1 cellular context compared by ENCODE assay signal in genomic region chrX:147875866-147876596, GRCh38.
TF ChIP-seq lines count a peak whose summit lies in the region.

No MANE protein-coding gene starts in this region.

TF ChIP-seq in HepG2, 621 proteins besides CTCF, POLR2A, EP300 and RAD21 (continued from another document and continues in another):
- TF ChIP-seq TIGD3 (CRISPR knock-in tag; IDR thresholded peaks at IDR 0.05; ENCODE audit: borderline replicate concordance) = no peak
- peak; percentile 40; the same call in 1 of the 2 replicates for TF ChIP-seq ZSCAN5A (CRISPR knock-in tag; IDR thresholded peaks at IDR 0.05; ENCODE audit: borderline replicate concordance)
- peak; percentile 59; the same call in 1 of the 2 replicates for TF ChIP-seq KAT8 (CRISPR knock-in tag; IDR thresholded peaks at IDR 0.05)
- peak; percentile 30; the same call in 1 of the 2 replicates for TF ChIP-seq HOXA3 (CRISPR knock-in tag; IDR thresholded peaks at IDR 0.05)
- peak; percentile 26; the same call in 1 of the 2 replicates for TF ChIP-seq HDAC1 (CRISPR knock-in tag; IDR thresholded peaks at IDR 0.05)
- peak; percentile 49; the same call in 1 of the 2 replicates for TF ChIP-seq ZNF644 (CRISPR knock-in tag; IDR thresholded peaks at IDR 0.05; ENCODE audit: low read depth)
- peak; percentile 73 for TF ChIP-seq ARID5B (CRISPR knock-in tag; IDR thresholded peaks at IDR 0.05)
- TF ChIP-seq NCOR1 (IDR thresholded peaks at IDR 0.05; ENCODE audit: borderline replicate concordance, low read length) = peak; percentile 86; the same call in 1 of the 2 replicates
- TF ChIP-seq LCORL (IDR thresholded peaks at IDR 0.05) = 0 out of 2 replicates have a peak, but pooled peaks have one; percentile 19
- TF ChIP-seq LCORL (CRISPR knock-in tag; IDR thresholded peaks at IDR 0.05) = no peak
- TF ChIP-seq THAP11 (CRISPR knock-in tag; IDR thresholded peaks at IDR 0.05) = peak; percentile 35; the same call in 1 of the 2 replicates
- TF ChIP-seq ZKSCAN5 (CRISPR knock-in tag; IDR thresholded peaks at IDR 0.05) = 0 out of 2 replicates have a peak, but pooled peaks have one; percentile 58
- TF ChIP-seq ZNF570 (CRISPR knock-in tag; IDR thresholded peaks at IDR 0.05; ENCODE audit: borderline replicate concordance) = no peak
- TF ChIP-seq FOXO1 (CRISPR knock-in tag; IDR thresholded peaks at IDR 0.05) = peak; percentile 81
- TF ChIP-seq AHDC1 (CRISPR knock-in tag; IDR thresholded peaks at IDR 0.05; ENCODE audit: borderline replicate concordance) = peak; percentile 51; the same call in 1 of the 2 replicates
- no peak for TF ChIP-seq FOXP1 (IDR thresholded peaks at IDR 0.05)
- TF ChIP-seq FOXP1 (CRISPR knock-in tag; IDR thresholded peaks at IDR 0.05) = peak; percentile 69
- no peak for TF ChIP-seq ZNF251 (CRISPR knock-in tag; IDR thresholded peaks at IDR 0.05)
- peak; percentile 94 for TF ChIP-seq ZMYM4 (CRISPR knock-in tag; IDR thresholded peaks at IDR 0.05)
- TF ChIP-seq HNF4G (IDR thresholded peaks at IDR 0.05; ENCODE audit: borderline replicate concordance, low read depth, low read length) = peak; percentile 56
- TF ChIP-seq HNF4G (CRISPR knock-in tag; IDR thresholded peaks at IDR 0.05; ENCODE audit: borderline replicate concordance, low read depth) = 0 out of 2 replicates have a peak, but pooled peaks have one; percentile 27
- no peak for TF ChIP-seq E2F2 (CRISPR knock-in tag; IDR thresholded peaks at IDR 0.05; ENCODE audit: borderline replicate concordance)
- TF ChIP-seq MLX (CRISPR knock-in tag; IDR thresholded peaks at IDR 0.05) = no peak
- peak; percentile 80 for TF ChIP-seq RXRB (CRISPR knock-in tag; IDR thresholded peaks at IDR 0.05; ENCODE audit: borderline replicate concordance)
- TF ChIP-seq HNF4A (CRISPR knock-in tag; IDR thresholded peaks at IDR 0.05) = peak; percentile 93
- TF ChIP-seq ZNF280D (CRISPR knock-in tag; IDR thresholded peaks at IDR 0.05) = peak; percentile 68; the same call in 1 of the 2 replicates
- TF ChIP-seq FOXA3 (CRISPR knock-in tag; IDR thresholded peaks at IDR 0.05) = peak; percentile 50; the same call in 1 of the 2 replicates
- peak; percentile 96 for TF ChIP-seq HOMEZ (CRISPR knock-in tag; IDR thresholded peaks at IDR 0.05; ENCODE audit: low read depth)
- no peak for TF ChIP-seq NFE2L1 (CRISPR knock-in tag; IDR thresholded peaks at IDR 0.05; ENCODE audit: borderline replicate concordance)
- peak; percentile 40; the same call in 1 of the 2 replicates for TF ChIP-seq GATAD2A (CRISPR knock-in tag; IDR thresholded peaks at IDR 0.05)
- peak; percentile 73 for TF ChIP-seq NFYC (CRISPR knock-in tag; IDR thresholded peaks at IDR 0.05)
- TF ChIP-seq POGZ (CRISPR knock-in tag; IDR thresholded peaks at IDR 0.05) = peak; percentile 93
- TF ChIP-seq FOXJ3 (CRISPR knock-in tag; IDR thresholded peaks at IDR 0.05; ENCODE audit: borderline replicate concordance) = peak; percentile 70; the same call in 1 of the 2 replicates
- peak; percentile 42; the same call in 1 of the 2 replicates for TF ChIP-seq HMG20A (CRISPR knock-in tag; IDR thresholded peaks at IDR 0.05; ENCODE audit: borderline replicate concordance)
- no peak for TF ChIP-seq ZNF513 (CRISPR knock-in tag; conservative IDR thresholded peaks at IDR 0.05)
- TF ChIP-seq GABPA (IDR thresholded peaks at IDR 0.05; ENCODE audit: low read depth, low read length) = no peak
- TF ChIP-seq GABPA (CRISPR knock-in tag; IDR thresholded peaks at IDR 0.05; ENCODE audit: low read depth) = 0 out of 2 replicates have a peak, but pooled peaks have one; percentile 13
